Comparison of ENCODE assay signal across 8 cellular contexts in the genomic region with DNA sequence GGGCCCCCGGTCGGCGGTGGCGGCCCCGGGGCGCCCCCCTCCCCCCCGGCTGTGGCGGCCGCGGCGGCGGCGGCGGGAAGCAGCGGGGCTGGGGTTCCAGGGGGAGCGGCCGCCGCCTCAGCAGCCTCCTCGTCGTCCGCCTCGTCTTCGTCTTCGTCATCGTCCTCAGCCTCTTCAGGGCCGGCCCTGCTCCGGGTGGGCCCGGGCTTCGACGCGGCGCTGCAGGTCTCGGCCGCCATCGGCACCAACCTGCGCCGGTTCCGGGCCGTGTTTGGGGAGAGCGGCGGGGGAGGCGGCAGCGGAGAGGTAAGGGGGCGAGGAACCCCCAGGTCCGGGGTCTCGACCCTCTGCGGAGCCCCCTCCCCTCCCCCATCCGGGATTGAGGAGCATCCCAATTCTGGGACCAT. TPM values are rescaled to one million over a fixed set of nuclear protein-coding genes. Genes with fewer than 3 reads are reported as not detected.
DNase-seq lines count a peak whose midpoint lies in the region; ATAC-seq and TF ChIP-seq lines count a peak whose summit lies in the region.

No MANE protein-coding gene starts in this region.

- no peak for TF ChIP-seq EP300 in stomach (IDR thresholded peaks at IDR 0.05)

- DNase-seq in T follicular helper cell (ENCODE audit: low read depth) (peak; percentile 49), choroid plexus epithelial cell (ENCODE audit: low read depth) (peak; percentile 28), lung (ENCODE audit: low spot score) (no peak), stomach (no peak), amniotic stem cell (lab: John Stamatoyannopoulos, UW) (no peak), NCI-H2081 (lab: John Stamatoyannopoulos, UW) (no peak)

- H3K27ac ChIP-seq in lung (ENCODE audit: low read depth in 1 of 2, low read length in 1 of 2) (peak overlapping the region; percentile 84 to 91), stomach (peak overlapping the region; percentile 75 to 96 (median 93))

- H3K9me3 ChIP-seq in lung (ENCODE audit: control insufficient read depth in 2 of 2, insufficient read depth in 1 of 2, low read length in 1 of 2) (no peaks in the 10 kb centered on the region), stomach (no peaks in the 10 kb centered on the region)

- no peaks in the 10 kb centered on the region for H3K36me3 ChIP-seq in lung (ENCODE audit: control insufficient read depth in 2 of 2, insufficient read depth in 2 of 2, low read length in 2 of 2)
- H3K36me3 ChIP-seq in stomach = no peaks in the 10 kb centered on the region

- peak; percentile 8 for ATAC-seq in GM18861 (IDR thresholded peaks at IDR 0.05; ENCODE audit: unreplicated experiment)
- ATAC-seq in HG02852 (IDR thresholded peaks at IDR 0.05; ENCODE audit: unreplicated experiment) = peak; percentile 25
- no peak for ATAC-seq in lung (ENCODE audit: insufficient read depth, low FRiP score)

- H3K4me1 ChIP-seq in lung (ENCODE audit: control insufficient read depth in 2 of 2, insufficient read depth in 2 of 2, low read length in 2 of 2) = peaks cover 3 to 8% of the 10 kb centered on the region in 2 donors
- peaks cover 27 to 67% (median 63%) of the 10 kb centered on the region in 4 donors for H3K4me1 ChIP-seq in stomach

- H3K4me3 ChIP-seq in choroid plexus epithelial cell (ENCODE audit: low read depth, low read length) = peak overlapping the region; percentile 82
- H3K4me3 ChIP-seq in lung = peak overlapping the region; percentile 89
- H3K4me3 ChIP-seq in stomach = peak overlapping the region; percentile 92 to 100 (median 98)

- no peaks in the 10 kb centered on the region for H3K27me3 ChIP-seq in lung (ENCODE audit: control insufficient read depth, insufficient read depth)
- H3K27me3 ChIP-seq in stomach = no peaks in the 10 kb centered on the region

- intact Hi-C loops in stomach (cut with DNase I; ENCODE audit: low total_unique reads) = no loop called here

- 0% methylated on average over 15 to 48 of the region's 48 CpGs for WGBS in lung, 2 donors
- WGBS in stomach, 5 donors = 0 to 10% (median 2%) methylated on average over 2 to 48 of the region's 48 CpGs

- no peak for TF ChIP-seq CTCF in choroid plexus epithelial cell (conservative IDR thresholded peaks at IDR 0.05; ENCODE audit: low read depth, low read length)
- TF ChIP-seq CTCF in lung (IDR thresholded peaks at IDR 0.05; ENCODE audit: control extremely low read depth, extremely low read depth) = no peak
- TF ChIP-seq CTCF in stomach (IDR thresholded peaks at IDR 0.05) = no peak

- no peak for TF ChIP-seq POLR2A in stomach (IDR thresholded peaks at IDR 0.05)

RNA-seq across cellular contexts. Expression of gene KMT2A, which starts 0.3 kb away (rescaled TPM):
- total RNA-seq in lung (100 to 1,000 TPM in 1 of 2 donors, 10 to 100 TPM in 1; 44.5 to 127 TPM), stomach (10 to 100 TPM; 22.0 to 98.2 (median 79.8) TPM)
- polyA plus RNA-seq in lung (1 to 10 TPM; 7.7 to 9.5 TPM), stomach (1 to 10 TPM; 4.5 to 6.4 (median 5.3) TPM)

RNA-seq across cellular contexts. Expression of gene ATP5MG, which starts 35.2 kb away (rescaled TPM):
- total RNA-seq in lung (100 to 1,000 TPM in 1 of 2 donors, 10 to 100 TPM in 1; 50.4 to 143 TPM), stomach (100 to 1,000 TPM in 4 of 5 donors, 10 to 100 TPM in 1; 98.5 to 152 (median 113) TPM)
- polyA plus RNA-seq in lung (100 to 1,000 TPM in 1 of 2 donors, 10 to 100 TPM in 1; 96.7 to 367 TPM), stomach (100 to 1,000 TPM; 233 to 312 (median 288) TPM)

Comparison
In these comparisons a context has a peak if more than half of its experiments do, and no peak if none do; other contexts are left out.
1. DNase-seq: peak in T follicular helper cell (single experiment) and choroid plexus epithelial cell (single experiment); none in lung (single experiment), stomach (single experiment), amniotic stem cell (single experiment) and NCI-H2081 (0 of 2).
2. Peak in every context shown above with its lines, with median percentiles within 50 percentile points of each other: H3K4me3 ChIP-seq.